In the genomic region with DNA sequence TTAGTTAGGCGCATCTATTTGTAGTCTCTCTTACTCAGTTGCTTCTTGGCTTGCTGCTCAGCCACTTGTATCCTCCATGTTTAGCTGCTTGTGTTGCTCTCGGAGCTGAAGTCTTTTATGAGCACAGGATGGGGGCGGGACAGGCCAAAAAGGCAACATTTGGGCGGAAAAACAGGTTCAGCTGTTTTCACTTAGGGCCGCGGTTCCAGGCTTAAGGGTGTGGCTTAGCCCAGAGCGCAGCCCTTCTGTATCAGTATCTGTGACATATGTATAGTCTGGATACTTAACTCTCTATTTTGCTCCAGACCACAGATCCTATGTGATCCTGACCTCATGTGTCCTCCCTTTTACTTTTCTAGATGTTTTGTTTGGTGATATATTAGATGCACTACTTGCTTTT, we compare ENCODE assay signal across 31 cellular contexts.
"Had no signal": no experiment of that assay in that cellular context is flagged by ENCODE, and none has a peak within 500 bp of the region (broad histone marks: within the 10 kb centered on the region; RNA-seq: fewer than 3 reads in every experiment).

No MANE protein-coding gene starts in this region.

- DNase-seq: activated CD4-positive, alpha-beta memory T cell treated with anti-CD3 and anti-CD28 coated beads, Interleukin-2, amount 10 ng/mL, durations not matched to agents 7 days and 5 days; activated CD4-positive, alpha-beta T cell treated with anti-CD3 and anti-CD28 coated beads for 1 hour; activated CD4-positive, alpha-beta T cell treated with anti-CD3 and anti-CD28 coated beads for 36 hours; activated CD4-positive, alpha-beta T cell treated with anti-CD3 and anti-CD28 coated beads for 48 hours; activated CD4-positive, alpha-beta T cell treated with anti-CD3 and anti-CD28 coated beads, Interleukin-2, amount 10 ng/mL, durations not matched to agents 7 days and 5 days; activated CD4-positive, alpha-beta T cell treated with anti-CD3 and anti-CD28 coated beads, Interleukin-2, amount 50 U/mL, for 48 hours; activated CD4-positive, CD25-positive, alpha-beta regulatory T cell; activated CD8-positive, alpha-beta memory T cell treated with anti-CD3 and anti-CD28 coated beads for 24 hours; activated CD8-positive, alpha-beta memory T cell treated with anti-CD3 and anti-CD28 coated beads, Interleukin-2, amount 10 ng/mL, durations not matched to agents 7 days and 5 days; activated CD8-positive, alpha-beta memory T cell treated with anti-CD3 and anti-CD28 coated beads, Interleukin-2, amount 50 U/mL, for 48 hours; activated CD8-positive, alpha-beta T cell treated with anti-CD3 and anti-CD28 coated beads, Interleukin-2, amount 10 ng/mL, durations not matched to agents 7 days and 5 days; activated effector memory CD4-positive, alpha-beta T cell treated with Interleukin-2 at 50 U/mL for 16 hours; activated gamma-delta T cell; activated naive CD4-positive, alpha-beta T cell treated with anti-CD3 and anti-CD28 coated beads, Interleukin-2, amount 10 ng/mL, durations not matched to agents 7 days and 5 days; activated naive CD4-positive, alpha-beta T cell treated with Interleukin-2 at 50 U/mL for 16 hours; activated naive CD8-positive, alpha-beta T cell treated with anti-CD3 and anti-CD28 coated beads, Interleukin-2, amount 10 ng/mL, durations not matched to agents 7 days and 5 days; activated naive CD8-positive, alpha-beta T cell treated with anti-CD3 and anti-CD28 coated beads, Interleukin-2, amount 50 U/mL, for 24 hours; activated T-cell treated with anti-CD3 and anti-CD28 coated beads, Interleukin-2, amount 50 U/mL, for 24 hours; activated T-cell treated with anti-CD3 and anti-CD28 coated beads, Interleukin-2, amount 50 U/mL, for 48 hours; amygdala; anterior cingulate cortex; caudate nucleus; cerebellar nuclear complex; T-helper 1 cell; T-helper 2 cell; T-helper 9 cell had no signal

- H3K36me3 ChIP-seq: ascending aorta, cardiac muscle cell had no signal

- H3K9me3 ChIP-seq: ascending aorta had no signal

- H3K27ac ChIP-seq: ascending aorta, cardiac muscle cell, VCaP had no signal

- H3K4me1 ChIP-seq: ascending aorta had no signal

- H3K4me3 ChIP-seq: ascending aorta, cardiac muscle cell had no signal

- H3K27me3 ChIP-seq: ascending aorta, cardiac muscle cell had no signal

- ATAC-seq: activated CD4-positive, alpha-beta T cell treated with anti-CD3 and anti-CD28 coated beads for 36 hours; activated CD4-positive, CD25-positive, alpha-beta regulatory T cell treated with anti-CD3 and anti-CD28 coated beads, Interleukin-2, amount 50 U/mL, for 24 hours; activated CD8-positive, alpha-beta memory T cell treated with anti-CD3 and anti-CD28 coated beads, Interleukin-2, amount 10 ng/mL, durations not matched to agents 7 days and 5 days; activated CD8-positive, alpha-beta T cell treated with anti-CD3 and anti-CD28 coated beads, Interleukin-2, amount 10 ng/mL, durations not matched to agents 7 days and 5 days; activated naive CD8-positive, alpha-beta T cell treated with anti-CD3 and anti-CD28 coated beads, Interleukin-2, amount 50 U/mL, for 24 hours; WTC11 had no signal
